In genomic region chr3:110614181-110614580, GRCh38 we compare ENCODE assay signal across 21 cellular contexts.
"Had no signal": no experiment of that assay in that cellular context is flagged by ENCODE, and none has a peak within 500 bp of the region (broad histone marks: within the 10 kb centered on the region; RNA-seq: fewer than 3 reads in every experiment).

No MANE protein-coding gene starts in this region.

- H3K27me3 ChIP-seq: esophagus muscularis mucosa, foreskin keratinocyte, gastroesophageal sphincter, heart left ventricle, hepatocyte, left lung had no signal

- H2AFZ ChIP-seq: hepatocyte had no signal

- H3K4me1 Mint-ChIP-seq: immature natural killer cell had no signal

- H3K27ac Mint-ChIP-seq: immature natural killer cell had no signal

- DNase-seq: dermis blood vessel endothelial cell; dorsolateral prefrontal cortex; effector CD4-positive, alpha-beta T cell; effector memory CD4-positive, alpha-beta T cell; foreskin keratinocyte; heart left ventricle; hypothalamus; immature natural killer cell; islet precursor cell; kidney; kidney glomerular epithelial cell; left colon; left lung; left ventricle myocardium superior; lower lobe of right lung; mesenchymal stem cell; midbrain had no signal

- H3K4me1 ChIP-seq: esophagus muscularis mucosa, foreskin keratinocyte, gastroesophageal sphincter, heart left ventricle, left lung, lower lobe of right lung had no signal

- H3K4me3 Mint-ChIP-seq: immature natural killer cell had no signal

- H3K4me2 ChIP-seq: hepatocyte had no signal

- H3K4me3 ChIP-seq: coronary artery, dorsolateral prefrontal cortex, esophagus muscularis mucosa, gastroesophageal sphincter, heart left ventricle, hepatocyte, left lung, lower lobe of right lung had no signal

- H3K9me3 ChIP-seq: esophagus muscularis mucosa, gastroesophageal sphincter, heart left ventricle, left lung had no signal

- H3K79me2 ChIP-seq: hepatocyte had no signal

- H3K36me3 Mint-ChIP-seq: immature natural killer cell had no signal

- H3K27ac ChIP-seq: coronary artery, dorsolateral prefrontal cortex, esophagus muscularis mucosa, foreskin keratinocyte, gastroesophageal sphincter, heart left ventricle, hepatocyte, left lung, lower lobe of right lung had no signal

- ATAC-seq: foreskin keratinocyte, gastroesophageal sphincter, heart left ventricle, left colon, left lung, left ventricle myocardium superior, lower lobe of right lung had no signal

- H3K36me3 ChIP-seq: esophagus muscularis mucosa, gastroesophageal sphincter, heart left ventricle, left lung, lower lobe of right lung had no signal
